In genomic region chr14:78737606-78738005, GRCh38 we compare ENCODE assay signal across 20 cellular contexts.
A peak's percentile ranks its signal among the peaks of the same experiment; 100 is the strongest.
DNase-seq lines count a peak whose midpoint lies in the region; ATAC-seq, FAIRE-seq and TF ChIP-seq lines count a peak whose summit lies in the region.
"Had no signal": no experiment of that assay in that cellular context is flagged by ENCODE, and none has a peak within 500 bp of the region (broad histone marks: within the 10 kb centered on the region; RNA-seq: fewer than 3 reads in every experiment).

No MANE protein-coding gene starts in this region.

- DNase-seq in D721Med (ENCODE audit: insufficient read length, low spot score) (no peak), NCI-H69 (lab: John Stamatoyannopoulos, UW) (peak; percentile 50), WTC11 (ENCODE audit: low spot score) (no peak), glutamatergic neuron (no peak), mesenteric fat pad (ENCODE audit: low spot score) (no peak), NCI-H345 (lab: John Stamatoyannopoulos, UW) (no peak), GM10248 (ENCODE audit: extremely low spot score) (no peak)
- DNase-seq: 8988T; CD4-positive, alpha-beta memory T cell; DMS 273 treated with DMSO at 0.1 percent for 48 hours; DMS53; DND-41; EL; GOT3; H9; IMR-90 had no signal

- H3K4me3 Mint-ChIP-seq in WTC11 (no peak overlapping the region), glutamatergic neuron (ENCODE audit: unreplicated experiment) (no peak overlapping the region)
- H3K4me3 Mint-ChIP-seq: CD14-positive monocyte; CD4-positive, alpha-beta memory T cell; H9 had no signal

- FAIRE-seq in D721Med (lab: Jason Lieb, UNC): peak; percentile 87
- FAIRE-seq: GM12891, GM19239, HTR-8/SVneo had no signal

- H3K36me3 Mint-ChIP-seq in WTC11 (no peaks in the 10 kb centered on the region), glutamatergic neuron (ENCODE audit: unreplicated experiment) (no peaks in the 10 kb centered on the region)
- H3K36me3 Mint-ChIP-seq: CD14-positive monocyte; CD4-positive, alpha-beta memory T cell had no signal

- POLR2A ChIA-PET in WTC11 (lab: Charles Lee): no interaction called here
- POLR2A ChIA-PET in GM10248 (lab: Yijun Ruan, JAX): no interaction called here

- peaks cover 16% of the 10 kb centered on the region for H3K4me1 Mint-ChIP-seq in WTC11
- H3K4me1 Mint-ChIP-seq in glutamatergic neuron (ENCODE audit: low read depth, unreplicated experiment): no peaks in the 10 kb centered on the region
- H3K4me1 Mint-ChIP-seq: CD14-positive monocyte; CD4-positive, alpha-beta memory T cell had no signal

- CTCF ChIA-PET in WTC11 (lab: Charles Lee): interaction anchor here (1.3 to 1.6 kb wide), 3 partner anchors 9 to 20 kb away, joined by 3 to 8 read pairs (median 4); no protein-coding TSS in a partner anchor
- CTCF ChIA-PET in GM10248 (lab: Yijun Ruan, JAX): interaction anchor here (0.9 to 1.5 kb wide), 3 partner anchors 9 to 86 kb away, joined by 3 to 4 read pairs (median 3); no protein-coding TSS in a partner anchor

- H3K27me3 Mint-ChIP-seq in WTC11 (ENCODE audit: low read depth): no peaks in the 10 kb centered on the region
- peaks cover 2% of the 10 kb centered on the region for H3K27me3 Mint-ChIP-seq in glutamatergic neuron (ENCODE audit: unreplicated experiment)

- ATAC-seq in WTC11: peak; percentile 57

- no peak overlapping the region for H3K27ac Mint-ChIP-seq in WTC11
- H3K27ac Mint-ChIP-seq in glutamatergic neuron (ENCODE audit: unreplicated experiment): no peak overlapping the region
- H3K27ac Mint-ChIP-seq: CD14-positive monocyte; CD4-positive, alpha-beta memory T cell; H9 had no signal

- TF ChIP-seq CTCF in D721Med (IDR thresholded peaks at IDR 0.05; ENCODE audit: insufficient read depth, missing control alignments) (no peak), WTC11 (IDR thresholded peaks at IDR 0.05) (no peak), glutamatergic neuron (IDR thresholded peaks at IDR 0.05; ENCODE audit: partially characterized antibody, unreplicated experiment) (no peak), GM10248 (IDR thresholded peaks at IDR 0.05; ENCODE audit: control extremely low read depth, extremely low read depth, low read depth, missing control alignments) (no peak)

- H3K9me3 Mint-ChIP-seq in WTC11 (peaks cover 12% of the 10 kb centered on the region), glutamatergic neuron (ENCODE audit: unreplicated experiment) (no peaks in the 10 kb centered on the region)
- H3K9me3 Mint-ChIP-seq: H9 had no signal

TF ChIP-seq in WTC11, 78 proteins besides CTCF, POLR2A, EP300 and RAD21:
- TF ChIP-seq ZNF423 (CRISPR knock-in tag; IDR thresholded peaks at IDR 0.05): no peak
- no peak for TF ChIP-seq FOXJ3 (CRISPR knock-in tag; IDR thresholded peaks at IDR 0.05; ENCODE audit: borderline replicate concordance)
- TF ChIP-seq ZNF512 (CRISPR knock-in tag; IDR thresholded peaks at IDR 0.05; ENCODE audit: borderline replicate concordance): no peak
- no peak for TF ChIP-seq OVOL2 (CRISPR knock-in tag; IDR thresholded peaks at IDR 0.05; ENCODE audit: borderline replicate concordance)
- TF ChIP-seq MXD4 (CRISPR knock-in tag; IDR thresholded peaks at IDR 0.05; ENCODE audit: borderline replicate concordance): no peak
- no peak for TF ChIP-seq TEAD4 (CRISPR knock-in tag; IDR thresholded peaks at IDR 0.05)
- TF ChIP-seq ZMAT4 (CRISPR knock-in tag; IDR thresholded peaks at IDR 0.05): no peak
- TF ChIP-seq ZNF219 (CRISPR knock-in tag; IDR thresholded peaks at IDR 0.05; ENCODE audit: borderline replicate concordance): no peak
- TF ChIP-seq MYBL2 (CRISPR knock-in tag; IDR thresholded peaks at IDR 0.05): no peak
- no peak for TF ChIP-seq NR1H2 (CRISPR knock-in tag; IDR thresholded peaks at IDR 0.05)
- no peak for TF ChIP-seq USF1 (CRISPR knock-in tag; IDR thresholded peaks at IDR 0.05)
- no peak for TF ChIP-seq FOXK1 (CRISPR knock-in tag; IDR thresholded peaks at IDR 0.05)
- TF ChIP-seq ZBTB43 (CRISPR knock-in tag; IDR thresholded peaks at IDR 0.05): no peak
- no peak for TF ChIP-seq RORB (CRISPR knock-in tag; IDR thresholded peaks at IDR 0.05)
- no peak for TF ChIP-seq E2F1 (CRISPR knock-in tag; IDR thresholded peaks at IDR 0.05)
- no peak for TF ChIP-seq FOXP1 (CRISPR knock-in tag; IDR thresholded peaks at IDR 0.05; ENCODE audit: borderline replicate concordance)
- no peak for TF ChIP-seq ZNF425 (CRISPR knock-in tag; conservative IDR thresholded peaks at IDR 0.05)
